In the genomic region with DNA sequence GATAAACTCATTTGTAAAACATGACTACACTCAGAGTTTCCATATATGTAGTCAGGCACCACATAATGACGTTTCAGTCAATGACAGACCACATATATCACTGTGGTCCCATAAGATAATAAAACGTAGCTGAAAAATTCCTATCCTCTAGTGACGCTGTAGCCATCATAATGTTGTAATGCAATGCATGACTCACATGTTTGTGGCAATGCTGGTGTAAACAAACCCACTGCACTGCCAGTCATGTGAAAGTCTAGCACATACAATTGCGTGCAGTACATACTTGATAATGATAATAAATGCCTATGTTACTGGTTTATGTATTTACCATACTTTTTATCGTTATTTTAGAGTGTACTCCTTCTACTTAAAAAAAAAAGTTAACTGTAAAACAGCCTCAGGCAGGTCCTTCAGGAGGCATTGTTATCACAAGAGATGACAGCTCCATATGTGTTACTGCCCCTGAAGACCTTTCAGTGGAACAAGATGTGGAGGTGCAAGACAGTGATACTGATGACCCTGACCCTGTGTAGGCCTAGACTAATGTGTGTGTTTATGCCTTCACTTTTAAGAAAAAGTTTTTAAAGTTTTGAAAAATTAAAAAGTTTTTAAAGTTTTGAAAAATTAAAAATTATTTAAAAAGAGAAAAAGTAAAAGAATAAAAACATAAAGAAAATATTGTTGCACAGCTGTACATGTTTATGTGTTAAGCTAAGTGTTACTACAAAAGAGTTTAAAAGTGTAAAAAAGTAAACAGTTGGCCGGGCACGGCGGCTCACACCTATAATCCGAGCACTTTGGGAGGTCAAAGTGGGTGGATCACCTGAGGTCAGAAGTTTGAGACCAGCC, we compare ENCODE assay signal across 9 cellular contexts. TPM values are rescaled to one million over a fixed set of nuclear protein-coding genes. Genes with fewer than 3 reads are reported as not detected.
DNase-seq lines count a peak whose midpoint lies in the region; ATAC-seq and TF ChIP-seq lines count a peak whose summit lies in the region.
"Had no signal": no experiment of that assay in that cellular context is flagged by ENCODE, and none has a peak within 500 bp of the region (broad histone marks: within the 10 kb centered on the region; RNA-seq: fewer than 3 reads in every experiment).

No MANE protein-coding gene starts in this region.

- H3K36me3 ChIP-seq in gastrocnemius medialis, result no peaks in the 10 kb centered on the region
- no peaks in the 10 kb centered on the region for H3K36me3 ChIP-seq in colonic mucosa

- H3K27ac ChIP-seq in gastrocnemius medialis (peak overlapping the region; percentile 37 to 77 (median 52)), colonic mucosa (no peak overlapping the region)

- ATAC-seq in gastrocnemius medialis, result peak; percentile 94 to 96
- ATAC-seq in HG02623 (IDR thresholded peaks at IDR 0.05; ENCODE audit: unreplicated experiment), result no peak

- in situ Hi-C loops in gastrocnemius medialis (cut with MboI; ENCODE audit: low sequenced_read_pairs in 4 of 4), result no loop called here

- H3K27me3 ChIP-seq in gastrocnemius medialis (no peaks in the 10 kb centered on the region), colonic mucosa (no peaks in the 10 kb centered on the region)

- H3K9me3 ChIP-seq in gastrocnemius medialis, result no peaks in the 10 kb centered on the region
- no peaks in the 10 kb centered on the region for H3K9me3 ChIP-seq in colonic mucosa

- H3K27ac Mint-ChIP-seq in nephron progenitor cell, result no peak overlapping the region

- peak; percentile 93 for DNase-seq in HCEC 1CT
- DNase-seq in T follicular helper cell (ENCODE audit: low read depth), result peak; percentile 65
- DNase-seq in cardiac fibroblast (ENCODE audit: low read depth in 2 of 2), result peak; percentile 93 to 95
- DNase-seq in gastrocnemius medialis, result peak; percentile 59
- no peak for DNase-seq in NCI-H2171 (lab: John Stamatoyannopoulos, UW)
- no peak for DNase-seq in colonic mucosa
- DNase-seq in nephron progenitor cell, result no peak
- DNase-seq: NCI-H1105 treated with DMSO at 0.1 percent for 48 hours had no signal

- TF ChIP-seq CTCF in cardiac fibroblast (IDR thresholded peaks at IDR 0.05; ENCODE audit: low read depth, low read length) (no peak), gastrocnemius medialis (IDR thresholded peaks at IDR 0.05 in 4 of 5, conservative IDR thresholded peaks at IDR 0.05 in 1 of 5) (no peak), colonic mucosa (IDR thresholded peaks at IDR 0.05) (no peak), nephron progenitor cell (IDR thresholded peaks at IDR 0.05) (no peak)

- TF ChIP-seq POLR2A in gastrocnemius medialis (IDR thresholded peaks at IDR 0.05), result peak in 1 of 2 donors; percentile 15

- H3K4me3 ChIP-seq in cardiac fibroblast (replicated peaks in 1 of 2; ENCODE audit: low read depth in 2 of 2, low read length in 2 of 2) (no peak overlapping the region), gastrocnemius medialis (no peak overlapping the region), colonic mucosa (no peak overlapping the region)

- no peak overlapping the region for H3K4me3 Mint-ChIP-seq in nephron progenitor cell

- H3K27me3 Mint-ChIP-seq in nephron progenitor cell (ENCODE audit: low read depth, poor library complexity), result peaks cover 7% of the 10 kb centered on the region

- H3K9ac ChIP-seq in colonic mucosa (ENCODE audit: low read depth in 2 of 2, low read length in 2 of 2), result no peak overlapping the region

- peaks cover 17% of the 10 kb centered on the region for H3K4me1 Mint-ChIP-seq in nephron progenitor cell

- H3K9me3 Mint-ChIP-seq in nephron progenitor cell, result peaks cover 9% of the 10 kb centered on the region

- intact Hi-C loops in gastrocnemius medialis (cut with DNase I; ENCODE audit: low total_unique reads), result no loop called here
- intact Hi-C loops in colonic mucosa (cut with DNase I), result no loop called here

- peaks cover 29 to 43% of the 10 kb centered on the region in 2 donors for H3K4me1 ChIP-seq in gastrocnemius medialis
- no peaks in the 10 kb centered on the region for H3K4me1 ChIP-seq in colonic mucosa

- H3K36me3 Mint-ChIP-seq in nephron progenitor cell (ENCODE audit: low read depth), result peaks cover 8% of the 10 kb centered on the region

RNA-seq across cellular contexts. Expression of a gene that starts 9.0 kb away (rescaled TPM):
- total RNA-seq in gastrocnemius medialis (100 to 1,000 TPM in 1 of 4 donors, 10 to 100 TPM in 3; 77.3 to 150 (median 80.7) TPM), colonic mucosa (10 to 100 TPM; 29.3 to 38.4 TPM)

RNA-seq across cellular contexts. Expression of a gene that starts 21.2 kb away (rescaled TPM):
- 10 to 100 TPM; 36.0 to 87.0 (median 60.7) TPM for total RNA-seq in gastrocnemius medialis
- total RNA-seq in colonic mucosa, result 10 to 100 TPM; 22.0 to 22.4 TPM

Comparison
In these comparisons a context has a peak if more than half of its experiments do, and no peak if none do; other contexts are left out.
1. DNase-seq: peak in HCEC 1CT (single experiment), T follicular helper cell (single experiment), cardiac fibroblast (2 of 2) and gastrocnemius medialis (2 of 2); none in NCI-H2171 (single experiment), colonic mucosa (single experiment) and nephron progenitor cell (single experiment).